In the genomic region with DNA sequence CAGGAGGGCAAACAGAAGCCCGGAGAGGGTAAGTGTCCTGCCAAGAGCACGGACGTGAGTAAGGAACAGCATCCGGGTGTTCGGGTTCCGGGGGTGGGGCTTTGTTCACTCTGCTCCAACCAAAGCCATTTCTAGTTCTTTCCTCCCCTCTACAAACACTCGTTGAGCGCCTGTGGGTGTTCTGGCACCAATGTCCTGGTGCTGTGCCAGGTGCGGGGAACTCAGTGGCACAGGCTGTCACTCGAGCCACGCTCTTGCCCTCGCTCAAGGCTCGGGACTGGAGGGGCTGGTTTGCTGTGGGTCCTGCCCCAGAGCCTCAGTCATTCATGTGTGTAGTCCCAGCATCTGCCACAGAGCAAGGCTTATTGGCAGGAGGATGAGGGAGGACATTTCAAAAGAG, we compare ENCODE assay signal across 12 cellular contexts.
DNase-seq lines count a peak whose midpoint lies in the region; ATAC-seq and TF ChIP-seq lines count a peak whose summit lies in the region.
"Had no signal": no experiment of that assay in that cellular context is flagged by ENCODE, and none has a peak within 500 bp of the region (broad histone marks: within the 10 kb centered on the region; RNA-seq: fewer than 3 reads in every experiment).

No MANE protein-coding gene starts in this region.

- TF ChIP-seq EP300 in Ishikawa (IDR thresholded peaks at IDR 0.05; ENCODE audit: borderline replicate concordance) = no peak

- H3K4me3 ChIP-seq in WERI-Rb-1 (ENCODE audit: low read depth, low read length) (no peak overlapping the region), rectal smooth muscle tissue (ENCODE audit: low read length) (no peak overlapping the region)

- H3K36me3 ChIP-seq in WERI-Rb-1 = peaks cover 31% of the 10 kb centered on the region
- H3K36me3 ChIP-seq in rectal smooth muscle tissue (ENCODE audit: control insufficient read depth, insufficient read depth, low read length) = no peaks in the 10 kb centered on the region

- no peak for DNase-seq in WERI-Rb-1
- DNase-seq in left ventricle myocardium superior = peak; percentile 71
- DNase-seq in T-helper 9 cell = no peak
- DNase-seq in activated naive CD4-positive, alpha-beta T cell (lab: John Stamatoyannopoulos, UW) = no peak
- DNase-seq in NCI-H187 treated with DMSO at 0.1 percent for 48 hours (lab: John Stamatoyannopoulos, UW) = no peak
- DNase-seq: CD8-positive, alpha-beta T cell; H7; small intestine had no signal

- H3K27ac ChIP-seq in WERI-Rb-1 (peak overlapping the region; percentile 18; the same call in 1 of the 2 replicates), rectal smooth muscle tissue (ENCODE audit: low read depth, low read length) (peak overlapping the region; percentile 89)
- H3K27ac ChIP-seq: RWPE1 had no signal

- no peak for TF ChIP-seq RAD21 in Ishikawa (IDR thresholded peaks at IDR 0.05; ENCODE audit: low read depth)

- intact Hi-C loops in left ventricle myocardium superior (cut with micrococcal nuclease) = no loop called here

- H3K4me1 ChIP-seq in rectal smooth muscle tissue (ENCODE audit: control insufficient read depth, insufficient read depth, low read length) = peaks cover 64% of the 10 kb centered on the region

- no peak overlapping the region for H3K9ac ChIP-seq in rectal smooth muscle tissue (ENCODE audit: low read length)

- H3K27me3 ChIP-seq in WERI-Rb-1 (ENCODE audit: insufficient read depth, low read depth, severe bottlenecking) (no peaks in the 10 kb centered on the region), rectal smooth muscle tissue (ENCODE audit: control insufficient read depth, insufficient read depth, low read length) (no peaks in the 10 kb centered on the region)

- no peaks in the 10 kb centered on the region for H3K9me3 ChIP-seq in WERI-Rb-1 (ENCODE audit: severe bottlenecking)

- no peak for TF ChIP-seq CTCF in WERI-Rb-1 (IDR thresholded peaks at IDR 0.05; ENCODE audit: low read depth, low read length)

- peak; percentile 44 for ATAC-seq in left ventricle myocardium superior
- ATAC-seq in GM21619 (IDR thresholded peaks at IDR 0.05; ENCODE audit: unreplicated experiment) = no peak
- ATAC-seq: CD8-positive, alpha-beta T cell had no signal

TF ChIP-seq in Ishikawa, 13 proteins besides CTCF, POLR2A, EP300 and RAD21:
- TF ChIP-seq NFIC (IDR thresholded peaks at IDR 0.05) = peak; percentile 46; the same call in 1 of the 2 replicates
- TF ChIP-seq YY1 (IDR thresholded peaks at IDR 0.05; ENCODE audit: low read depth) = no peak
- TF ChIP-seq, protein P1, sequence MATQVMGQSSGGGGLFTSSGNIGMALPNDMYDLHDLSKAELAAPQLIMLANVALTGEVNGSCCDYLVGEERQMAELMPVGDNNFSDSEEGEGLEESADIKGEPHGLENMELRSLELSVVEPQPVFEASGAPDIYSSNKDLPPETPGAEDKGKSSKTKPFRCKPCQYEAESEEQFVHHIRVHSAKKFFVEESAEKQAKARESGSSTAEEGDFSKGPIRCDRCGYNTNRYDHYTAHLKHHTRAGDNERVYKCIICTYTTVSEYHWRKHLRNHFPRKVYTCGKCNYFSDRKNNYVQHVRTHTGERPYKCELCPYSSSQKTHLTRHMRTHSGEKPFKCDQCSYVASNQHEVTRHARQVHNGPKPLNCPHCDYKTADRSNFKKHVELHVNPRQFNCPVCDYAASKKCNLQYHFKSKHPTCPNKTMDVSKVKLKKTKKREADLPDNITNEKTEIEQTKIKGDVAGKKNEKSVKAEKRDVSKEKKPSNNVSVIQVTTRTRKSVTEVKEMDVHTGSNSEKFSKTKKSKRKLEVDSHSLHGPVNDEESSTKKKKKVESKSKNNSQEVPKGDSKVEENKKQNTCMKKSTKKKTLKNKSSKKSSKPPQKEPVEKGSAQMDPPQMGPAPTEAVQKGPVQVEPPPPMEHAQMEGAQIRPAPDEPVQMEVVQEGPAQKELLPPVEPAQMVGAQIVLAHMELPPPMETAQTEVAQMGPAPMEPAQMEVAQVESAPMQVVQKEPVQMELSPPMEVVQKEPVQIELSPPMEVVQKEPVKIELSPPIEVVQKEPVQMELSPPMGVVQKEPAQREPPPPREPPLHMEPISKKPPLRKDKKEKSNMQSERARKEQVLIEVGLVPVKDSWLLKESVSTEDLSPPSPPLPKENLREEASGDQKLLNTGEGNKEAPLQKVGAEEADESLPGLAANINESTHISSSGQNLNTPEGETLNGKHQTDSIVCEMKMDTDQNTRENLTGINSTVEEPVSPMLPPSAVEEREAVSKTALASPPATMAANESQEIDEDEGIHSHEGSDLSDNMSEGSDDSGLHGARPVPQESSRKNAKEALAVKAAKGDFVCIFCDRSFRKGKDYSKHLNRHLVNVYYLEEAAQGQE (IDR thresholded peaks at IDR 0.05; ENCODE audit: low read depth) = no peak
